9 cellular contexts compared by ENCODE assay signal in the genomic region with DNA sequence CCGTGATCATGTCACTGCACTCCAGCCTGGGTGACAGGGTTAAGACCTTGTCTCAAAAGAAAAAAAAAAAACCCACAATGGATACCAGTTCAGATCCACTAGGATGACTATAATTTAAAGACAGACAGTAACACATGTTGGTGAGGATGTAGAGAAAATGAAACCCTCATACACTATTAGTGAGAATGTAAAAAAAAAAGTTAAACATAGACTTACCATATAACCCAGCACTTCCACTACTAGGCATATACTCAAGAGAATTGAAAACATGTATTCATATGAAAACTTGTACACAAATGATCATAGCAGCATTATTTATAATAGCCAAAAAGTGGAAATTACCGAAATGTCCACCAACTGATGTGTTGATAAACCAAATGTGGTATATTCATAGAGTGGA.
"Had no signal": no experiment of that assay in that cellular context is flagged by ENCODE, and none has a peak within 500 bp of the region (broad histone marks: within the 10 kb centered on the region; RNA-seq: fewer than 3 reads in every experiment).

No MANE protein-coding gene starts in this region.

- H3K9me3 ChIP-seq: HAP-1 had no signal

- H3K4me3 Mint-ChIP-seq: GM23338, H9, HFFc6 had no signal

- H3K4me1 Mint-ChIP-seq: GM23338, H9 had no signal

- H3K9me3 Mint-ChIP-seq: GM23338, H9, HFFc6 had no signal

- ATAC-seq: GM23338, HCT116 had no signal

- H3K27ac Mint-ChIP-seq: GM23338, H9, HFFc6 had no signal

- H3K27ac ChIP-seq: GM23248 had no signal

- DNase-seq: GM23248, GOT3, H7, H9, HCEC 1CT, HFFc6 had no signal

- H3K4me3 ChIP-seq: GM23248, GM23338, HAP-1 had no signal

- H3K36me3 ChIP-seq: HAP-1 had no signal
